Comparison of ENCODE assay signal across 9 cellular contexts in the genomic region with DNA sequence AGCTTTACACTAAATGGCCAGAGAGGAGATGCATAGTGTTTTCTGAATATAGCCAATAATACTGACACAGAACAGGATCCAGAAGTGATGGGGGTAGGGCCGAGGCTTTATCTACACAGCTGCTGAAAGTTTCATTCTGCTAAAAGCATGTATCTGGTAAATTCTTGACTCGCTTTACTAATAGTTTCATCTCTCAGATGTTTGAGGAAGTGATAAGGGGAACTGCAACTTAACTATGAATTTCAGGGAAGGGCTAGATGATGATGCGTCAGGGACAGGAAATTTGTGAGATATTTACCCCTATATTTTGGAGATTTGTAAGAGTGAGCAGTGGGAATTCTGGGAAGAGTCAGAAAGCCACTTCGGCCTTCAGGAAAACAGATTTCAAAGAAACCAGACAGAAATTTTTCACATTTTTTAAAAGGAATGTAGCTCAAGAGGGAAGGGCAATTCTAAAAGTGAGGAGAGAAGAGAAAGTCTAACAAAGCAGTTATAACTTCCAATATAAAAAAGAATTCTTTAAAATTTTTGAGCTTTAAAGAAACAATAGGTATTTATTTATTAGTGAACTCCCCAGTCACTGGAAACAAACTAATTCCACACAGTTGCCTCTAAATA.
DNase-seq lines count a peak whose midpoint lies in the region; ATAC-seq, FAIRE-seq and TF ChIP-seq lines count a peak whose summit lies in the region.
"Had no signal": no experiment of that assay in that cellular context is flagged by ENCODE, and none has a peak within 500 bp of the region (broad histone marks: within the 10 kb centered on the region; RNA-seq: fewer than 3 reads in every experiment).

No MANE protein-coding gene starts in this region.

- peaks cover 26% of the 10 kb centered on the region for H3K4me1 Mint-ChIP-seq in dendritic cell treated with granulocyte-macrophage colony-stimulating factor and Interleukin-4, amounts not matched to agents 40 ng/mL and 50 ng/mL, for 4 days (ENCODE audit: low read depth)
- peaks cover 13% of the 10 kb centered on the region for H3K4me1 Mint-ChIP-seq in activated T-cell treated with anti-CD3 and anti-CD28 coated beads, Interleukin-2, amount 50 U/mL, for 4 hours (ENCODE audit: low read depth)

- intact Hi-C loops in dendritic cell treated with granulocyte-macrophage colony-stimulating factor and Interleukin-4, amounts not matched to agents 40 ng/mL and 50 ng/mL, for 4 days (cut with micrococcal nuclease): loop anchor here (5.0 kb wide), 1 partner anchor 36 kb away; no protein-coding TSS in a partner anchor

- TF ChIP-seq POLR2A in H54 (IDR thresholded peaks at IDR 0.05; ENCODE audit: low read depth, low read length): no peak

- H3K4me3 Mint-ChIP-seq in dendritic cell treated with granulocyte-macrophage colony-stimulating factor and Interleukin-4, amounts not matched to agents 40 ng/mL and 50 ng/mL, for 4 days: peak overlapping the region; percentile 14
- H3K4me3 Mint-ChIP-seq in activated T-cell treated with anti-CD3 and anti-CD28 coated beads, Interleukin-2, amount 50 U/mL, for 4 hours: no peak overlapping the region

- DNase-seq in NCI-H1092 (lab: John Stamatoyannopoulos, UW) (no peak), GM03348 (ENCODE audit: low spot score) (no peak), H54 (ENCODE audit: insufficient read length, low spot score) (no peak)
- no peak for DNase-seq in activated T-cell treated with anti-CD3 and anti-CD28 coated beads, Interleukin-2, amount 50 U/mL, for 4 hours

- H3K27ac Mint-ChIP-seq in dendritic cell treated with granulocyte-macrophage colony-stimulating factor and Interleukin-4, amounts not matched to agents 40 ng/mL and 50 ng/mL, for 4 days: peak overlapping the region; percentile 91

- no peak for FAIRE-seq in H54 (lab: Jason Lieb, UNC)
- FAIRE-seq: endometrium had no signal

- H3K9me3 Mint-ChIP-seq in dendritic cell treated with granulocyte-macrophage colony-stimulating factor and Interleukin-4, amounts not matched to agents 40 ng/mL and 50 ng/mL, for 4 days: peaks cover 5% of the 10 kb centered on the region
- H3K9me3 Mint-ChIP-seq in activated T-cell treated with anti-CD3 and anti-CD28 coated beads, Interleukin-2, amount 50 U/mL, for 4 hours: no peaks in the 10 kb centered on the region

- peak; percentile 99 for ATAC-seq in GM18502 (IDR thresholded peaks at IDR 0.05; ENCODE audit: poor library complexity, unreplicated experiment)
- ATAC-seq in GM21423 (IDR thresholded peaks at IDR 0.05; ENCODE audit: unreplicated experiment): peak; percentile 98
- peak; percentile 99 for ATAC-seq in HG03460 (IDR thresholded peaks at IDR 0.05; ENCODE audit: unreplicated experiment)
- no peak for ATAC-seq in activated T-cell treated with anti-CD3 and anti-CD28 coated beads, Interleukin-2, amount 50 U/mL, for 4 hours

- H3K36me3 Mint-ChIP-seq in dendritic cell treated with granulocyte-macrophage colony-stimulating factor and Interleukin-4, amounts not matched to agents 40 ng/mL and 50 ng/mL, for 4 days (ENCODE audit: low read depth): no peaks in the 10 kb centered on the region
- no peaks in the 10 kb centered on the region for H3K36me3 Mint-ChIP-seq in activated T-cell treated with anti-CD3 and anti-CD28 coated beads, Interleukin-2, amount 50 U/mL, for 4 hours (ENCODE audit: insufficient read depth)

- H3K27me3 Mint-ChIP-seq in dendritic cell treated with granulocyte-macrophage colony-stimulating factor and Interleukin-4, amounts not matched to agents 40 ng/mL and 50 ng/mL, for 4 days: no peaks in the 10 kb centered on the region
- H3K27me3 Mint-ChIP-seq in activated T-cell treated with anti-CD3 and anti-CD28 coated beads, Interleukin-2, amount 50 U/mL, for 4 hours (ENCODE audit: low read depth): no peaks in the 10 kb centered on the region

Comparison
In these comparisons a context has a peak if more than half of its experiments do, and no peak if none do; other contexts are left out.
1. ATAC-seq: peak in GM18502 (single experiment), GM21423 (single experiment) and HG03460 (single experiment); none in activated T-cell treated with anti-CD3 and anti-CD28 coated beads, Interleukin-2, amount 50 U/mL, for 4 hours (0 of 2).